ENCODE assay signal across 1 cellular context in the genomic region with DNA sequence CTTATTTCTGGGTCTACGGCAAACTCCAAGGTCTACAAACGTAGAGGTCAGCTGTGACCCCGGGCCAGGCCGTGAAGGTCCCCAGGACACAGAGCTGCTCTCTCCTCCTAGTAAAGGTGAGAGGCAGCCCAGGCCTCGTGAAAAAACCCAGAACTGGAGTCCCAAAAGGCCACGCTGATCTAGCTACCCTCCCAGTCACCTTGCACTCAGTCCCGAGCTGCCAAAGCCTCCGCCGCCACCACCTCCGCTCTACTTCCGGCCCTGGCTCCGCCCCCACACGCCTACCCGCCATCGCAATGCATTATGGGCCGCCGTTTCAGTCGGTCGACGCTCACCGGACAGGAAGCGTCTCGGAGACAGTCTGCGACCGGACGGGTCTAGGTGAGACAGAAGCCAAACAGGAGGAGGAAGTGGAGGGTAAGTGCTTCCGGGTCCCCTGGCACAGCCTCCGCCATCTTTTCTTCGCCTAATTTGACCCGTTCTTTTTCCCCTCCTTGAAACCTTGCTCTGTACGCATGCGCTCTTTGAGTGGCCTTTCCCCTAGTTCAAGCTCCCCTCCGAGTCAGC.
TF ChIP-seq lines count a peak whose summit lies in the region.

A gene with protein sequence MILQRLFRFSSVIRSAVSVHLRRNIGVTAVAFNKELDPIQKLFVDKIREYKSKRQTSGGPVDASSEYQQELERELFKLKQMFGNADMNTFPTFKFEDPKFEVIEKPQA (minus strand): TSS at position 251 of the 567 bp plus-strand sequence. CDS start 5,110 bp downstream, outside the sequence.
A gene (plus strand): TSS at position 319 of the 567 bp plus-strand sequence. CDS start 6,627 bp downstream, outside the sequence.

TF ChIP-seq in HepG2, 621 proteins besides CTCF, POLR2A, EP300 and RAD21 (continued from another document and continues in another):
- no peak; the same call in 1 of the 2 replicates for TF ChIP-seq DMAP1 (CRISPR knock-in tag; IDR thresholded peaks at IDR 0.05)
- TF ChIP-seq, protein P1, sequence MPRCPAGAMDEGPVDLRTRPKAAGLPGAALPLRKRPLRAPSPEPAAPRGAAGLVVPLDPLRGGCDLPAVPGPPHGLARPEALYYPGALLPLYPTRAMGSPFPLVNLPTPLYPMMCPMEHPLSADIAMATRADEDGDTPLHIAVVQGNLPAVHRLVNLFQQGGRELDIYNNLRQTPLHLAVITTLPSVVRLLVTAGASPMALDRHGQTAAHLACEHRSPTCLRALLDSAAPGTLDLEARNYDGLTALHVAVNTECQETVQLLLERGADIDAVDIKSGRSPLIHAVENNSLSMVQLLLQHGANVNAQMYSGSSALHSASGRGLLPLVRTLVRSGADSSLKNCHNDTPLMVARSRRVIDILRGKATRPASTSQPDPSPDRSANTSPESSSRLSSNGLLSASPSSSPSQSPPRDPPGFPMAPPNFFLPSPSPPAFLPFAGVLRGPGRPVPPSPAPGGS (CRISPR knock-in tag; IDR thresholded peaks at IDR 0.05): no peak
- TF ChIP-seq HOXD1 (CRISPR knock-in tag; IDR thresholded peaks at IDR 0.05): peak; percentile 21; the same call in 1 of the 2 replicates
- TF ChIP-seq, protein P2, sequence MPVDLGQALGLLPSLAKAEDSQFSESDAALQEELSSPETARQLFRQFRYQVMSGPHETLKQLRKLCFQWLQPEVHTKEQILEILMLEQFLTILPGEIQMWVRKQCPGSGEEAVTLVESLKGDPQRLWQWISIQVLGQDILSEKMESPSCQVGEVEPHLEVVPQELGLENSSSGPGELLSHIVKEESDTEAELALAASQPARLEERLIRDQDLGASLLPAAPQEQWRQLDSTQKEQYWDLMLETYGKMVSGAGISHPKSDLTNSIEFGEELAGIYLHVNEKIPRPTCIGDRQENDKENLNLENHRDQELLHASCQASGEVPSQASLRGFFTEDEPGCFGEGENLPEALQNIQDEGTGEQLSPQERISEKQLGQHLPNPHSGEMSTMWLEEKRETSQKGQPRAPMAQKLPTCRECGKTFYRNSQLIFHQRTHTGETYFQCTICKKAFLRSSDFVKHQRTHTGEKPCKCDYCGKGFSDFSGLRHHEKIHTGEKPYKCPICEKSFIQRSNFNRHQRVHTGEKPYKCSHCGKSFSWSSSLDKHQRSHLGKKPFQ (CRISPR knock-in tag; IDR thresholded peaks at IDR 0.05; ENCODE audit: insufficient replicate concordance): no peak
- no peak for TF ChIP-seq KAT2B (IDR thresholded peaks at IDR 0.05; ENCODE audit: borderline replicate concordance, low read depth, low read length)
- no peak for TF ChIP-seq ZNF234 (CRISPR knock-in tag; conservative IDR thresholded peaks at IDR 0.05)
- TF ChIP-seq ZBTB38 (CRISPR knock-in tag; IDR thresholded peaks at IDR 0.05): no peak; the same call in 1 of the 2 replicates
- TF ChIP-seq MAFK (conservative IDR thresholded peaks at IDR 0.05 in 1 of 2, IDR thresholded peaks at IDR 0.05 in 1 of 2; ENCODE audit: low read length in 2 of 2): no peak
- no peak for TF ChIP-seq ZNF263 (CRISPR knock-in tag; IDR thresholded peaks at IDR 0.05)
- 0 out of 2 replicates have a peak, but pooled peaks have one; percentile 36 for TF ChIP-seq EHMT2 (IDR thresholded peaks at IDR 0.05; ENCODE audit: borderline replicate concordance, low read depth, low read length)
- no peak for TF ChIP-seq CC2D1A (CRISPR knock-in tag; IDR thresholded peaks at IDR 0.05)
- TF ChIP-seq ATAD3A (CRISPR knock-in tag; IDR thresholded peaks at IDR 0.05): no peak
- no peak; the same call in 1 of the 2 replicates for TF ChIP-seq CAMTA2 (CRISPR knock-in tag; IDR thresholded peaks at IDR 0.05; ENCODE audit: borderline replicate concordance)
- peak; percentile 71 for TF ChIP-seq ZNF441 (CRISPR knock-in tag; IDR thresholded peaks at IDR 0.05; ENCODE audit: borderline replicate concordance)
- TF ChIP-seq, protein P3, sequence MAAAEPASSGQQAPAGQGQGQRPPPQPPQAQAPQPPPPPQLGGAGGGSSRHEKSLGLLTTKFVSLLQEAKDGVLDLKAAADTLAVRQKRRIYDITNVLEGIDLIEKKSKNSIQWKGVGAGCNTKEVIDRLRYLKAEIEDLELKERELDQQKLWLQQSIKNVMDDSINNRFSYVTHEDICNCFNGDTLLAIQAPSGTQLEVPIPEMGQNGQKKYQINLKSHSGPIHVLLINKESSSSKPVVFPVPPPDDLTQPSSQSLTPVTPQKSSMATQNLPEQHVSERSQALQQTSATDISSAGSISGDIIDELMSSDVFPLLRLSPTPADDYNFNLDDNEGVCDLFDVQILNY (CRISPR knock-in tag; conservative IDR thresholded peaks at IDR 0.05): no peak
- 0 out of 2 replicates have a peak, but pooled peaks have one; percentile 35 for TF ChIP-seq ZSCAN29 (CRISPR knock-in tag; conservative IDR thresholded peaks at IDR 0.05)
- TF ChIP-seq TGIF2 (CRISPR knock-in tag; IDR thresholded peaks at IDR 0.05): peak; percentile 62
- TF ChIP-seq, protein P4, sequence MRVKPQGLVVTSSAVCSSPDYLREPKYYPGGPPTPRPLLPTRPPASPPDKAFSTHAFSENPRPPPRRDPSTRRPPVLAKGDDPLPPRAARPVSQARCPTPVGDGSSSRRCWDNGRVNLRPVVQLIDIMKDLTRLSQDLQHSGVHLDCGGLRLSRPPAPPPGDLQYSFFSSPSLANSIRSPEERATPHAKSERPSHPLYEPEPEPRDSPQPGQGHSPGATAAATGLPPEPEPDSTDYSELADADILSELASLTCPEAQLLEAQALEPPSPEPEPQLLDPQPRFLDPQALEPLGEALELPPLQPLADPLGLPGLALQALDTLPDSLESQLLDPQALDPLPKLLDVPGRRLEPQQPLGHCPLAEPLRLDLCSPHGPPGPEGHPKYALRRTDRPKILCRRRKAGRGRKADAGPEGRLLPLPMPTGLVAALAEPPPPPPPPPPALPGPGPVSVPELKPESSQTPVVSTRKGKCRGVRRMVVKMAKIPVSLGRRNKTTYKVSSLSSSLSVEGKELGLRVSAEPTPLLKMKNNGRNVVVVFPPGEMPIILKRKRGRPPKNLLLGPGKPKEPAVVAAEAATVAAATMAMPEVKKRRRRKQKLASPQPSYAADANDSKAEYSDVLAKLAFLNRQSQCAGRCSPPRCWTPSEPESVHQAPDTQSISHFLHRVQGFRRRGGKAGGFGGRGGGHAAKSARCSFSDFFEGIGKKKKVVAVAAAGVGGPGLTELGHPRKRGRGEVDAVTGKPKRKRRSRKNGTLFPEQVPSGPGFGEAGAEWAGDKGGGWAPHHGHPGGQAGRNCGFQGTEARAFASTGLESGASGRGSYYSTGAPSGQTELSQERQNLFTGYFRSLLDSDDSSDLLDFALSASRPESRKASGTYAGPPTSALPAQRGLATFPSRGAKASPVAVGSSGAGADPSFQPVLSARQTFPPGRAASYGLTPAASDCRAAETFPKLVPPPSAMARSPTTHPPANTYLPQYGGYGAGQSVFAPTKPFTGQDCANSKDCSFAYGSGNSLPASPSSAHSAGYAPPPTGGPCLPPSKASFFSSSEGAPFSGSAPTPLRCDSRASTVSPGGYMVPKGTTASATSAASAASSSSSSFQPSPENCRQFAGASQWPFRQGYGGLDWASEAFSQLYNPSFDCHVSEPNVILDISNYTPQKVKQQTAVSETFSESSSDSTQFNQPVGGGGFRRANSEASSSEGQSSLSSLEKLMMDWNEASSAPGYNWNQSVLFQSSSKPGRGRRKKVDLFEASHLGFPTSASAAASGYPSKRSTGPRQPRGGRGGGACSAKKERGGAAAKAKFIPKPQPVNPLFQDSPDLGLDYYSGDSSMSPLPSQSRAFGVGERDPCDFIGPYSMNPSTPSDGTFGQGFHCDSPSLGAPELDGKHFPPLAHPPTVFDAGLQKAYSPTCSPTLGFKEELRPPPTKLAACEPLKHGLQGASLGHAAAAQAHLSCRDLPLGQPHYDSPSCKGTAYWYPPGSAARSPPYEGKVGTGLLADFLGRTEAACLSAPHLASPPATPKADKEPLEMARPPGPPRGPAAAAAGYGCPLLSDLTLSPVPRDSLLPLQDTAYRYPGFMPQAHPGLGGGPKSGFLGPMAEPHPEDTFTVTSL (CRISPR knock-in tag; IDR thresholded peaks at IDR 0.05; ENCODE audit: borderline replicate concordance): no peak
- peak; percentile 56 for TF ChIP-seq ASH2L (IDR thresholded peaks at IDR 0.05; ENCODE audit: insufficient read length, low read depth, low read length)
- no peak for TF ChIP-seq TP53 (CRISPR knock-in tag; conservative IDR thresholded peaks at IDR 0.05)
- TF ChIP-seq ZNF629 (CRISPR knock-in tag; conservative IDR thresholded peaks at IDR 0.05): no peak
- TF ChIP-seq ZNF558 (CRISPR knock-in tag; IDR thresholded peaks at IDR 0.05; ENCODE audit: borderline replicate concordance): no peak
- no peak for TF ChIP-seq U2AF1 (optimal IDR thresholded peaks at IDR 0.05; ENCODE audit: low read depth, low read length)
- no peak for TF ChIP-seq NFYB (CRISPR knock-in tag; IDR thresholded peaks at IDR 0.05)
- no peak for TF ChIP-seq ZNF354B (CRISPR knock-in tag; IDR thresholded peaks at IDR 0.05)
- TF ChIP-seq ZNF510 (CRISPR knock-in tag; IDR thresholded peaks at IDR 0.05; ENCODE audit: low read depth): peak; percentile 28; the same call in 1 of the 2 replicates
- TF ChIP-seq EED (CRISPR knock-in tag; IDR thresholded peaks at IDR 0.05): peak; percentile 24; the same call in 1 of the 2 replicates
- no peak for TF ChIP-seq SALL2 (CRISPR knock-in tag; IDR thresholded peaks at IDR 0.05)
- no peak for TF ChIP-seq SOX13 (IDR thresholded peaks at IDR 0.05)
- peak in 1 of 2 experiments; percentile 29; a peak in 1 of 4 replicates for TF ChIP-seq SOX13 (CRISPR knock-in tag; conservative IDR thresholded peaks at IDR 0.05 in 1 of 2, IDR thresholded peaks at IDR 0.05 in 1 of 2)
- TF ChIP-seq SYNCRIP (IDR thresholded peaks at IDR 0.05; ENCODE audit: insufficient read depth, low read depth, low read length): no peak
- peak; percentile 85; the same call in 1 of the 3 replicates for TF ChIP-seq MXI1 (IDR thresholded peaks at IDR 0.05; ENCODE audit: borderline replicate concordance, low read depth, low read length)
- TF ChIP-seq ZNF468 (CRISPR knock-in tag; IDR thresholded peaks at IDR 0.05): no peak
- TF ChIP-seq FOXP1 (IDR thresholded peaks at IDR 0.05): no peak
- TF ChIP-seq FOXP1 (CRISPR knock-in tag; IDR thresholded peaks at IDR 0.05): no peak
- TF ChIP-seq, protein P5, sequence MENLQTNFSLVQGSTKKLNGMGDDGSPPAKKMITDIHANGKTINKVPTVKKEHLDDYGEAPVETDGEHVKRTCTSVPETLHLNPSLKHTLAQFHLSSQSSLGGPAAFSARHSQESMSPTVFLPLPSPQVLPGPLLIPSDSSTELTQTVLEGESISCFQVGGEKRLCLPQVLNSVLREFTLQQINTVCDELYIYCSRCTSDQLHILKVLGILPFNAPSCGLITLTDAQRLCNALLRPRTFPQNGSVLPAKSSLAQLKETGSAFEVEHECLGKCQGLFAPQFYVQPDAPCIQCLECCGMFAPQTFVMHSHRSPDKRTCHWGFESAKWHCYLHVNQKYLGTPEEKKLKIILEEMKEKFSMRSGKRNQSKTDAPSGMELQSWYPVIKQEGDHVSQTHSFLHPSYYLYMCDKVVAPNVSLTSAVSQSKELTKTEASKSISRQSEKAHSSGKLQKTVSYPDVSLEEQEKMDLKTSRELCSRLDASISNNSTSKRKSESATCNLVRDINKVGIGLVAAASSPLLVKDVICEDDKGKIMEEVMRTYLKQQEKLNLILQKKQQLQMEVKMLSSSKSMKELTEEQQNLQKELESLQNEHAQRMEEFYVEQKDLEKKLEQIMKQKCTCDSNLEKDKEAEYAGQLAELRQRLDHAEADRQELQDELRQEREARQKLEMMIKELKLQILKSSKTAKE (CRISPR knock-in tag; IDR thresholded peaks at IDR 0.05; ENCODE audit: borderline replicate concordance): peak; percentile 69; the same call in 1 of the 2 replicates
- TF ChIP-seq ZFP82 (CRISPR knock-in tag; IDR thresholded peaks at IDR 0.05; ENCODE audit: borderline replicate concordance): no peak
- TF ChIP-seq GPN1 (CRISPR knock-in tag; IDR thresholded peaks at IDR 0.05; ENCODE audit: borderline replicate concordance): no peak
- TF ChIP-seq, protein P6, sequence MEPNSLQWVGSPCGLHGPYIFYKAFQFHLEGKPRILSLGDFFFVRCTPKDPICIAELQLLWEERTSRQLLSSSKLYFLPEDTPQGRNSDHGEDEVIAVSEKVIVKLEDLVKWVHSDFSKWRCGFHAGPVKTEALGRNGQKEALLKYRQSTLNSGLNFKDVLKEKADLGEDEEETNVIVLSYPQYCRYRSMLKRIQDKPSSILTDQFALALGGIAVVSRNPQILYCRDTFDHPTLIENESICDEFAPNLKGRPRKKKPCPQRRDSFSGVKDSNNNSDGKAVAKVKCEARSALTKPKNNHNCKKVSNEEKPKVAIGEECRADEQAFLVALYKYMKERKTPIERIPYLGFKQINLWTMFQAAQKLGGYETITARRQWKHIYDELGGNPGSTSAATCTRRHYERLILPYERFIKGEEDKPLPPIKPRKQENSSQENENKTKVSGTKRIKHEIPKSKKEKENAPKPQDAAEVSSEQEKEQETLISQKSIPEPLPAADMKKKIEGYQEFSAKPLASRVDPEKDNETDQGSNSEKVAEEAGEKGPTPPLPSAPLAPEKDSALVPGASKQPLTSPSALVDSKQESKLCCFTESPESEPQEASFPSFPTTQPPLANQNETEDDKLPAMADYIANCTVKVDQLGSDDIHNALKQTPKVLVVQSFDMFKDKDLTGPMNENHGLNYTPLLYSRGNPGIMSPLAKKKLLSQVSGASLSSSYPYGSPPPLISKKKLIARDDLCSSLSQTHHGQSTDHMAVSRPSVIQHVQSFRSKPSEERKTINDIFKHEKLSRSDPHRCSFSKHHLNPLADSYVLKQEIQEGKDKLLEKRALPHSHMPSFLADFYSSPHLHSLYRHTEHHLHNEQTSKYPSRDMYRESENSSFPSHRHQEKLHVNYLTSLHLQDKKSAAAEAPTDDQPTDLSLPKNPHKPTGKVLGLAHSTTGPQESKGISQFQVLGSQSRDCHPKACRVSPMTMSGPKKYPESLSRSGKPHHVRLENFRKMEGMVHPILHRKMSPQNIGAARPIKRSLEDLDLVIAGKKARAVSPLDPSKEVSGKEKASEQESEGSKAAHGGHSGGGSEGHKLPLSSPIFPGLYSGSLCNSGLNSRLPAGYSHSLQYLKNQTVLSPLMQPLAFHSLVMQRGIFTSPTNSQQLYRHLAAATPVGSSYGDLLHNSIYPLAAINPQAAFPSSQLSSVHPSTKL (CRISPR knock-in tag; IDR thresholded peaks at IDR 0.05): peak; percentile 50; the same call in 1 of the 2 replicates
- peak; percentile 64 for TF ChIP-seq FOXA3 (CRISPR knock-in tag; IDR thresholded peaks at IDR 0.05)
- no peak for TF ChIP-seq HMGA1 (CRISPR knock-in tag; conservative IDR thresholded peaks at IDR 0.05)
- peak; percentile 58; the same call in 1 of the 2 replicates for TF ChIP-seq GATAD2A (CRISPR knock-in tag; IDR thresholded peaks at IDR 0.05)
- TF ChIP-seq ZNF790 (CRISPR knock-in tag; IDR thresholded peaks at IDR 0.05; ENCODE audit: borderline replicate concordance): 0 out of 2 replicates have a peak, but pooled peaks have one; percentile 75
- peak; percentile 94 for TF ChIP-seq IRF2 (CRISPR knock-in tag; IDR thresholded peaks at IDR 0.05)
- TF ChIP-seq YEATS4 (CRISPR knock-in tag; IDR thresholded peaks at IDR 0.05; ENCODE audit: borderline replicate concordance): no peak; the same call in 1 of the 2 replicates
- TF ChIP-seq ZNF160 (CRISPR knock-in tag; IDR thresholded peaks at IDR 0.05): no peak
- TF ChIP-seq KMT2A (CRISPR knock-in tag; IDR thresholded peaks at IDR 0.05): peak; percentile 57
- TF ChIP-seq SP1 (IDR thresholded peaks at IDR 0.05): no peak
- peak; percentile 96 for TF ChIP-seq SP1 (CRISPR knock-in tag; IDR thresholded peaks at IDR 0.05)
- no peak for TF ChIP-seq KLF12 (CRISPR knock-in tag; IDR thresholded peaks at IDR 0.05; ENCODE audit: borderline replicate concordance)
